9 cellular contexts compared by ENCODE assay signal in the genomic region with DNA sequence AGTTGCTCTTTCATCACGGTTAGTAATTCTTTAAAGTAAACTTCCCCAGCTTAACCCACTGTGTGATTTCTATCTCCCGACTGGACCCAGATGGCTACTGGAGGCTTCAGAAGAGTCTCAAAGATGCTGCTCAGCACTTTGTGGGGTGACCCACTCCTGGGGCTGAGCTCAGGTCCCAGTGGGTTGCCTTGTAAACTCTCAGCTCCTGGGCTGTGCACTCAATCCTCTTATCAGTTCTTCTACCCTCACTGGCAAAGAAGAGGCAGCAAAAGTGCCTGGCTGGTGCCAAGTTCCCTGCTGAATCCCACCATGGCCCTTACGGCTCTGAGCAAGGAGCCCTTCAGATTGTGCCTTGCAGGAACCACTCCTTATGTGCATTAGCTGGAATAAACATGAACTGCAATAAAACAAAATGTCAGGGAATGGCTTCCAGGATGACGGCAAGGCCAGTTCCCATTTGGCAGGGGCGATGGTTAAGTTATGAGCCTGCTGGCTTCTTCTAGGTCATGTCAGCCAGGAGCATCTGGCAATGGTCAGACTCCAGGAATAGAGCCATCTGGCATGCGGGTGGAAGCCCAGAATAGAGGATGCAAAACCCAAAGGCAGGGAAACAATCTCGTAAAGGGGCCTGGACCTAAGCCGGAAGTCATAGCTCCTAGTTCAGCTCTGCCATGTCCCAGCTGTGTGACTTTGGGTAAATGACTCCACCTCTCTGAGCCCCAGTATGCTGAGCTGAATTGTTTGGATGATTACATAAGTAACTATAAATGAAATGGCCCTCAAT. TPM values are rescaled to one million over a fixed set of nuclear protein-coding genes. Genes with fewer than 3 reads are reported as not detected.
A peak's percentile ranks its signal among the peaks of the same experiment; 100 is the strongest.
DNase-seq lines count a peak whose midpoint lies in the region; ATAC-seq, FAIRE-seq and TF ChIP-seq lines count a peak whose summit lies in the region.
"Had no signal": no experiment of that assay in that cellular context is flagged by ENCODE, and none has a peak within 500 bp of the region (broad histone marks: within the 10 kb centered on the region; RNA-seq: fewer than 3 reads in every experiment).

No MANE protein-coding gene starts in this region.

- 35% methylated on average over 8 of the region's 8 CpGs for WGBS in GM12878 (ENCODE audit: insufficient coverage, insufficient replicate concordance, low lambda C conversion rate, missing lambda C conversion rate)

- no peaks in the 10 kb centered on the region for H3K9me3 Mint-ChIP-seq in stimulated activated effector memory CD8-positive, alpha-beta T cell treated with anti-CD3 and anti-CD28 coated beads, Interleukin-12 subunit alpha, Interleukin-12 subunit beta, amount 100 ng/mL, for 72 hours
- H3K9me3 Mint-ChIP-seq: activated T-helper 2 cell treated with anti-CD3 and anti-CD28 coated beads, Interferon-gamma antibody, Interleukin-2, Interleukin-4, amounts not matched to agents 10 μg/mL and 5 μg/mL and 100 μg/mL, durations not matched to agents 14 hours and 24 hours and 36 hours had no signal

- no peak overlapping the region for H3K4me3 Mint-ChIP-seq in stimulated activated effector memory CD8-positive, alpha-beta T cell treated with anti-CD3 and anti-CD28 coated beads, Interleukin-12 subunit alpha, Interleukin-12 subunit beta, amount 100 ng/mL, for 72 hours

- no peak for FAIRE-seq in GM12878 (lab: Jason Lieb, UNC)

- intact Hi-C loops in GM12878 (cut with micrococcal nuclease; ENCODE audit: unreplicated experiment), result loop anchor here (2.0 to 10.0 kb wide), 3 partner anchors 38 to 139 kb away; a partner anchor contains a TSS

- no peak for TF ChIP-seq POLR2A in GM12878 (IDR thresholded peaks at IDR 0.05; ENCODE audit: low read depth, low read length)

- H3K4me3 ChIP-seq in HEK293 (ENCODE audit: low read depth, low read length), result no peak overlapping the region
- H3K4me3 ChIP-seq in GM12878, result no peak overlapping the region

- no peak for TF ChIP-seq EP300 in GM12878 (IDR thresholded peaks at IDR 0.05; ENCODE audit: borderline replicate concordance in 1 of 2, control insufficient read depth in 1 of 2, low read depth in 2 of 2, low read length in 2 of 2)

- H3K36me3 Mint-ChIP-seq in stimulated activated effector memory CD8-positive, alpha-beta T cell treated with anti-CD3 and anti-CD28 coated beads, Interleukin-12 subunit alpha, Interleukin-12 subunit beta, amount 100 ng/mL, for 72 hours, result no peaks in the 10 kb centered on the region

- H3K27ac Mint-ChIP-seq in stimulated activated effector memory CD8-positive, alpha-beta T cell treated with anti-CD3 and anti-CD28 coated beads, Interleukin-12 subunit alpha, Interleukin-12 subunit beta, amount 100 ng/mL, for 72 hours, result no peak overlapping the region
- H3K27ac Mint-ChIP-seq: activated T-helper 2 cell treated with anti-CD3 and anti-CD28 coated beads, Interferon-gamma antibody, Interleukin-2, Interleukin-4, amounts not matched to agents 10 μg/mL and 5 μg/mL and 100 μg/mL, durations not matched to agents 14 hours and 24 hours and 36 hours had no signal

- peaks cover 12% of the 10 kb centered on the region for H3K4me1 Mint-ChIP-seq in stimulated activated effector memory CD8-positive, alpha-beta T cell treated with anti-CD3 and anti-CD28 coated beads, Interleukin-12 subunit alpha, Interleukin-12 subunit beta, amount 100 ng/mL, for 72 hours

- TF ChIP-seq CTCF in HEK293 (tag by site-specific recombination; IDR thresholded peaks at IDR 0.05), result no peak
- TF ChIP-seq CTCF in GM12878 (IDR thresholded peaks at IDR 0.05 in 2 of 3, conservative IDR thresholded peaks at IDR 0.05 in 1 of 3; ENCODE audit: control insufficient read depth in 2 of 3, extremely low read depth in 1 of 3, insufficient read depth in 1 of 3, low read depth in 3 of 3, low read length in 3 of 3), result no peak

- no peaks in the 10 kb centered on the region for H3K27me3 ChIP-seq in GM12878 (replicated peaks in 1 of 2; ENCODE audit: control insufficient read depth in 2 of 2, insufficient read depth in 2 of 2, low read length in 1 of 2)

- DNase-seq in GM12878 (ENCODE audit: low read depth, low spot score) (no peak), hypothalamus (lab: John Stamatoyannopoulos, UW) (peak in 29 of 51 donors; percentile 3 to 62 (median 24)), 8988T (no peak), NCI-H526 (lab: John Stamatoyannopoulos, UW) (no peak), NCI-H2196 (lab: John Stamatoyannopoulos, UW; ENCODE audit: unreplicated experiment) (no peak)
- no peak for DNase-seq in stimulated activated effector memory CD8-positive, alpha-beta T cell treated with anti-CD3 and anti-CD28 coated beads, Interleukin-12 subunit alpha, Interleukin-12 subunit beta, amount 100 ng/mL, for 72 hours (ENCODE audit: low spot score in 2 of 2)

- H3K27ac ChIP-seq in HEK293 (ENCODE audit: extremely low read depth, low read depth, low read length) (no peak overlapping the region), GM12878 (ENCODE audit: control insufficient read depth, insufficient read depth) (no peak overlapping the region)

- no peaks in the 10 kb centered on the region for H3K36me3 ChIP-seq in HEK293 (ENCODE audit: control insufficient read depth in 2 of 2, insufficient read depth in 1 of 2, low read length in 2 of 2)
- H3K36me3 ChIP-seq in GM12878 (ENCODE audit: control insufficient read depth in 2 of 2, insufficient read depth in 2 of 2, low read length in 1 of 2), result no peaks in the 10 kb centered on the region

- BruUV-seq in GM12878 (replicated peaks; lab: Mats Ljungman, UMichigan), result no TSS peak

- no peaks in the 10 kb centered on the region for H3K4me1 ChIP-seq in HEK293 (ENCODE audit: control insufficient read depth, insufficient read depth, low read length)
- H3K4me1 ChIP-seq in GM12878 (ENCODE audit: control insufficient read depth, insufficient read depth, low read length), result no peaks in the 10 kb centered on the region

- POLR2A ChIA-PET in HEK293 (lab: Yijun Ruan, JAX), result interaction anchor here (0.8 kb wide), 1 partner anchor 408 kb away, joined by 6 read pairs; no protein-coding TSS in a partner anchor
- POLR2A ChIA-PET in GM12878 (lab: Charles Lee), result interaction anchor here (0.5 to 2.1 kb wide), 8 partner anchors 9 to 338 kb away, joined by 3 to 8 read pairs (median 3); a partner anchor contains a TSS

- RAD21 ChIA-PET in GM12878 (lab: Charles Lee; ENCODE audit: unreplicated experiment), result interaction anchor here (1.0 to 3.8 kb wide), 13 partner anchors 10 to 339 kb away, joined by 3 to 22 read pairs (median 11); a partner anchor contains a TSS

- SMC1A ChIA-PET in GM12878 (lab: Charles Lee; ENCODE audit: uncharacterized antibody, unreplicated experiment), result interaction anchor here (0.6 to 4.8 kb wide), 32 partner anchors 10 to 340 kb away, joined by 3 to 49 read pairs (median 7); a partner anchor contains a TSS

- ATAC-seq in GM12878 (peak; percentile 8; the same call in 2 of the 3 replicates), HG02885 (IDR thresholded peaks at IDR 0.05; ENCODE audit: poor library complexity, unreplicated experiment) (no peak)
- ATAC-seq in stimulated activated effector memory CD8-positive, alpha-beta T cell treated with anti-CD3 and anti-CD28 coated beads, Interleukin-12 subunit alpha, Interleukin-12 subunit beta, amount 100 ng/mL, for 72 hours, result peak; percentile 3

- TF ChIP-seq RAD21 in GM12878 (IDR thresholded peaks at IDR 0.05; ENCODE audit: insufficient read depth, low read depth, low read length), result no peak

- no peak overlapping the region for H3K4me2 ChIP-seq in GM12878 (ENCODE audit: control insufficient read depth, insufficient read depth)

- no peak overlapping the region for H2AFZ ChIP-seq in GM12878 (ENCODE audit: control insufficient read depth, low read depth, low read length)

- in situ Hi-C loops in GM12878 (cut with MboI), result no loop called here

- H3K9me3 ChIP-seq in HEK293 (ENCODE audit: control insufficient read depth, insufficient read depth, low read depth, low read length) (no peaks in the 10 kb centered on the region), GM12878 (replicated peaks; ENCODE audit: control insufficient read depth, insufficient read depth, low read length) (no peaks in the 10 kb centered on the region)

- no peak overlapping the region for H3K9ac ChIP-seq in GM12878 (ENCODE audit: control insufficient read depth, insufficient read depth, low read length)

- CTCF ChIA-PET in HEK293 (lab: Yijun Ruan, JAX), result interaction anchor here (0.5 to 3.8 kb wide), 24 partner anchors 10 to 627 kb away, joined by 3 to 59 read pairs (median 4); a partner anchor contains a TSS
- CTCF ChIA-PET in GM12878 (lab: Yijun Ruan, JAX), result interaction anchor here (0.7 to 7.5 kb wide), 38 partner anchors 10 to 357 kb away, joined by 3 to 85 read pairs (median 8); a partner anchor contains a TSS

- H3K79me2 ChIP-seq in GM12878 (ENCODE audit: control insufficient read depth, insufficient read depth, low read length), result no peaks in the 10 kb centered on the region

- no peaks in the 10 kb centered on the region; the same call in 1 of the 2 replicates for H4K20me1 ChIP-seq in GM12878 (ENCODE audit: control insufficient read depth, insufficient read depth)

RNA-seq across cellular contexts. Expression of a gene that starts 6.7 kb away (rescaled TPM):
- total RNA-seq in GM12878 (2013; cell fraction: nucleolus; rRNA removed), result not detected in 2 replicates
- total RNA-seq in GM12878 (2014; rRNA removed) (not detected in 2 replicates), GM12878 (2014; rRNA removed; fragmentation: Illumina TruSeq; extraction: Trizol) (not detected in 2 replicates), GM12878 (2021) (not detected in 2 replicates)
- not detected for polyA plus RNA-seq in GM12878 (2011; ENCODE audit: low read depth)
- polyA plus RNA-seq in GM12878 (2011; rRNA removed) (0.07 TPM in 1 of 2 replicates, not detected in the other), GM12878 (2014; fragmentation: Illumina TruSeq; extraction: Trizol) (not detected in 2 replicates), GM12878 (2014; fragmentation: Nextera tagmentation; extraction: Ambion mirVana) (not detected), GM12878 (2014; rRNA removed) (not detected in 2 replicates), GM12878 (2016; fragmentation: Nextera tagmentation; extraction: Ambion mirVana) (not detected)
- 0.03 TPM in 1 of 2 replicates, not detected in the other for polyA plus RNA-seq in GM12878 (2011; cell fraction: cytosol; rRNA removed)
- not detected in 2 replicates for polyA plus RNA-seq in GM12878 (2011; cell fraction: nucleus; rRNA removed)
- polyA plus RNA-seq in GM12878 (2012), result not detected in 2 replicates
- polyA minus RNA-seq in GM12878 (2011; rRNA and poly(A)+ RNA removed), result 0.15 TPM in 1 of 2 replicates, not detected in the other
- not detected in 2 replicates for polyA minus RNA-seq in GM12878 (2011; cell fraction: cytosol; rRNA and poly(A)+ RNA removed)
- polyA minus RNA-seq in GM12878 (2011; cell fraction: nucleus; rRNA and poly(A)+ RNA removed), result not detected in 2 replicates
- total RNA-seq: activated T-helper 2 cell treated with anti-CD3 and anti-CD28 coated beads, Interferon-gamma antibody, Interleukin-2, Interleukin-4, amounts not matched to agents 10 μg/mL and 5 μg/mL and 100 μg/mL, durations not matched to agents 14 hours and 24 hours and 36 hours had no signal

RNA-seq across cellular contexts. Expression of a gene that starts 23.7 kb away (rescaled TPM):
- total RNA-seq in GM12878 (2013; cell fraction: nucleolus; rRNA removed), result not detected in 2 replicates
- 0.11 and 0.23 TPM in 2 replicates for total RNA-seq in GM12878 (2014; rRNA removed)
- 0.18 TPM in 1 of 2 replicates, not detected in the other for total RNA-seq in GM12878 (2014; rRNA removed; fragmentation: Illumina TruSeq; extraction: Trizol)
- not detected in 2 replicates for total RNA-seq in GM12878 (2021)
- not detected for polyA plus RNA-seq in GM12878 (2011; ENCODE audit: low read depth)
- 0.14 and 0.26 TPM in 2 replicates for polyA plus RNA-seq in GM12878 (2011; rRNA removed)
- 0.18 TPM in 1 of 2 replicates, not detected in the other for polyA plus RNA-seq in GM12878 (2011; cell fraction: cytosol; rRNA removed)
- 0.13 and 0.15 TPM in 2 replicates for polyA plus RNA-seq in GM12878 (2011; cell fraction: nucleus; rRNA removed)
- polyA plus RNA-seq in GM12878 (2012), result not detected in 2 replicates
- polyA plus RNA-seq in GM12878 (2014; fragmentation: Illumina TruSeq; extraction: Trizol), result not detected in 2 replicates
- polyA plus RNA-seq in GM12878 (2014; fragmentation: Nextera tagmentation; extraction: Ambion mirVana), result under 1 TPM in 1 of 2 experiments, not detected in 1; 0.15 TPM
- not detected in 2 replicates for polyA plus RNA-seq in GM12878 (2014; rRNA removed)
- polyA plus RNA-seq in GM12878 (2016; fragmentation: Nextera tagmentation; extraction: Ambion mirVana), result under 1 TPM; 0.12 to 0.24 TPM
- polyA minus RNA-seq in GM12878 (2011; rRNA and poly(A)+ RNA removed), result 0.15 and 0.72 TPM in 2 replicates
- not detected in 2 replicates for polyA minus RNA-seq in GM12878 (2011; cell fraction: cytosol; rRNA and poly(A)+ RNA removed)
- polyA minus RNA-seq in GM12878 (2011; cell fraction: nucleus; rRNA and poly(A)+ RNA removed), result 0.48 and 0.86 TPM in 2 replicates

Comparison
In these comparisons a context has a peak if more than half of its experiments do, and no peak if none do; other contexts are left out.
1. DNase-seq: peak in hypothalamus (29 of 51); none in GM12878 (single experiment), stimulated activated effector memory CD8-positive, alpha-beta T cell treated with anti-CD3 and anti-CD28 coated beads, Interleukin-12 subunit alpha, Interleukin-12 subunit beta, amount 100 ng/mL, for 72 hours (0 of 2), 8988T (single experiment), NCI-H526 (0 of 2) and NCI-H2196 (single experiment).